ENCODE assay signal across 8 cellular contexts in the genomic region with DNA sequence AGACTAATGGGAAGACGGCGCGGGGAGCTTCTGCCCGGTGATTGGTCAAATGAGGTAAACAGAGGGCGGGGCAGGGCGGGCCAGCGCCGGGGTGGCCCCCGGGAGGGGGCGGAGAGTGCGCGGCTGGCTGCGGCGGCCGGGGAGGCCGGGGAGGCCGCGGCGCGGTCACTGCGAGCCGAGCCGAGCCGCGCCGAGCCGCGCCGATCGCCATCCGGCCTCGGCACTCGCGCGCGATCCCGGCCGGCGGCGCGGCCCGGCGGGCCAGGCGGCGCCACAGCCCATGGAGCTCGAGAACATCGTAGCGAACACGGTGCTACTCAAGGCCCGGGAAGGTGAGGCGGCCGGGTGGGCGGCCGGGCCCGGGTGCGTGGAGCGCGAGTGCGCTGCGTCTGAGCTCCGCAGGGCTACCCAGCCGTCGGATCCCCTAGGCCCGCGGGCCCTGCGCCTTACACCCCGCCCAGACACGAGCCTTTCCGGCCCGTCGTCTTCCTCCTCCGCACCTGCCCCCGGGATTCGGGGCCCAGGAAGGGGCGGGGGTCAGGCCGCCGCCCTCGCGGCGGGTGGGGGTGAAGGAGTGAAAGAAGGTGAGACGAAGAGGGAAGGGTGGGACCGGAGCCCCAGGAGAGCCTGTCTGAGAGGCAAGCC. TPM values are rescaled to one million over a fixed set of nuclear protein-coding genes. Genes with fewer than 3 reads are reported as not detected.
DNase-seq lines count a peak whose midpoint lies in the region; ATAC-seq and TF ChIP-seq lines count a peak whose summit lies in the region.

GRK6 (plus strand) TSS at position 111 of the 645 bp plus-strand sequence; CDS start at position 281, 170 bp downstream.

- H3K27ac ChIP-seq in RWPE2 (ENCODE audit: poor library complexity, severe bottlenecking) (peak within 1 kb of the TSS; percentile 52), heart left ventricle (peak within 1 kb of the TSS; percentile 77 to 98 (median 94))

- H3K4me3 ChIP-seq in RWPE2 (ENCODE audit: severe bottlenecking) (peak within 1 kb of the TSS; percentile 81), heart left ventricle (peak within 1 kb of the TSS; percentile 73 to 100 (median 92))

- H3K9me3 Mint-ChIP-seq in activated naive CD4-positive, alpha-beta T cell treated with anti-CD3 and anti-CD28 coated beads, Interleukin-2, amount 50 U/mL, for 72 hours = no peaks in the 10 kb centered on the region

- ATAC-seq in HG02981 (IDR thresholded peaks at IDR 0.05; ENCODE audit: unreplicated experiment) = peak; percentile 3
- peak; percentile 71 for ATAC-seq in RWPE2 (ENCODE audit: low read depth)
- ATAC-seq in activated naive CD4-positive, alpha-beta T cell treated with anti-CD3 and anti-CD28 coated beads, Interleukin-2, amount 50 U/mL, for 72 hours = peak in 1 of 2 donors; percentile 69
- no peak for ATAC-seq in heart left ventricle

- H3K27me3 ChIP-seq in RWPE2 (ENCODE audit: insufficient read depth, poor library complexity, severe bottlenecking) = no peaks in the 10 kb centered on the region
- no peaks in the 10 kb centered on the region for H3K27me3 ChIP-seq in heart left ventricle

- WGBS in heart left ventricle, 4 donors = 0 to 1% (median 1%) methylated on average over 8 to 82 of the region's 82 CpGs

- DNase-seq in NCI-H82 (lab: John Stamatoyannopoulos, UW) (peak; percentile 50), NCI-H82 treated with DMSO at 0.1 percent for 48 hours (lab: John Stamatoyannopoulos, UW; ENCODE audit: unreplicated experiment) (no peak), RWPE2 (ENCODE audit: low spot score) (peak; percentile 73), heart left ventricle (peak; percentile 42 to 78 (median 66)), pulmonary artery endothelial cell (ENCODE audit: low read depth, low spot score) (no peak), islet precursor cell (no peak)
- peak in 1 of 2 donors; percentile 67 for DNase-seq in activated naive CD4-positive, alpha-beta T cell treated with anti-CD3 and anti-CD28 coated beads, Interleukin-2, amount 50 U/mL, for 72 hours (ENCODE audit: low spot score in 2 of 2)

- H3K4me1 ChIP-seq in RWPE2 (ENCODE audit: insufficient read depth, poor library complexity, severe bottlenecking) (peaks cover 3% of the 10 kb centered on the region), heart left ventricle (peaks cover 0 to 57% (median 30%) of the 10 kb centered on the region in 12 donors)

- intact Hi-C loops in heart left ventricle (cut with DNase I) = loop anchor here in 2 of 10 donors (1.0 to 2.0 kb wide), 3 partner anchors 28 to 71 kb away; partner anchors contain the start of gene PDLIM7 (in 1 of the 2)

- no peak for TF ChIP-seq CTCF in RWPE2 (IDR thresholded peaks at IDR 0.05; ENCODE audit: poor library complexity, severe bottlenecking)
- TF ChIP-seq CTCF in heart left ventricle (IDR thresholded peaks at IDR 0.05) = no peak

- H3K36me3 ChIP-seq in RWPE2 (ENCODE audit: low read depth) (peaks cover 13% of the 10 kb centered on the region), heart left ventricle (peaks cover 0 to 10% (median 0%) of the 10 kb centered on the region in 9 donors)

- H3K9me3 ChIP-seq in RWPE2 (ENCODE audit: severe bottlenecking) (no peaks in the 10 kb centered on the region), heart left ventricle (no peaks in the 10 kb centered on the region)

- H3K27ac Mint-ChIP-seq in activated naive CD4-positive, alpha-beta T cell treated with anti-CD3 and anti-CD28 coated beads, Interleukin-2, amount 50 U/mL, for 72 hours = peak within 1 kb of the TSS; percentile 85 to 96

- H3K36me3 Mint-ChIP-seq in activated naive CD4-positive, alpha-beta T cell treated with anti-CD3 and anti-CD28 coated beads, Interleukin-2, amount 50 U/mL, for 72 hours = peaks cover 21 to 23% of the 10 kb centered on the region in 2 donors

- TF ChIP-seq POLR2A in heart left ventricle (IDR thresholded peaks at IDR 0.05) = no peak

RNA-seq across cellular contexts. Expression of gene GRK6, which starts in this region (rescaled TPM):
- 100 to 1,000 TPM; 104 to 125 TPM for total RNA-seq in activated naive CD4-positive, alpha-beta T cell treated with anti-CD3 and anti-CD28 coated beads, Interleukin-2, amount 50 U/mL, for 72 hours
- total RNA-seq in heart left ventricle = 10 to 100 TPM; 12.8 to 33.2 (median 17.3) TPM
- polyA plus RNA-seq in heart left ventricle = 10 to 100 TPM in 1 of 2 donors, 1 to 10 TPM in 1; 6.8 to 29.5 TPM
- total RNA-seq in pulmonary artery endothelial cell = 28.3 and 37.7 TPM in 2 replicates

Comparison
In these comparisons a context has a peak if more than half of its experiments do, and no peak if none do; other contexts are left out.
1. DNase-seq: peak in NCI-H82 (single experiment), RWPE2 (single experiment) and heart left ventricle (5 of 5); none in NCI-H82 treated with DMSO at 0.1 percent for 48 hours (single experiment), pulmonary artery endothelial cell (single experiment) and islet precursor cell (single experiment).
2. ATAC-seq: peak in HG02981 (single experiment) and RWPE2 (single experiment); none in heart left ventricle (0 of 4).